8 cellular contexts compared by ENCODE assay signal in the genomic region with DNA sequence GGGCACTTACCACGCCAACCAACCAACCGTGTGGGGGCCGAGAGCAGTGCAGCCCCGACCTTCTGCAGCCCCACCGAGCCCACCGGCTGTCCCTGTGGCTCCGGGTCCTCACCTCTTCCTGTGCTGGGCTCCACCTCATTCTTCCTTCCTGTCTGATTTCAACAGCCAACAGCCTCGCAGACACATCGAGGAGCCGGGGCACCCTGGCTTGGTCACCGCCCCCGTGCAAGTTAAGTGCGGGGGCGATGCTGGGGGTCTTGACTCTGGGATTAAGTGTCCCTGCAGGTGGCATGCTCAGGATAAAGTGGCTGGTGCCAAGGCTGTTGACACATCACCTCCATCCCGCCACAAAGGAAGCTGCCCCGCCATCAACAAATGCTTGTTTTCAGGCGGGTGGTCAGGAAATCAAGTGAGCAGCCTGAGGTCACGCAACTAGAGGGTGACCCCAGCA. TPM values are rescaled to one million over a fixed set of nuclear protein-coding genes. Genes with fewer than 3 reads are reported as not detected.
DNase-seq lines count a peak whose midpoint lies in the region; ATAC-seq and TF ChIP-seq lines count a peak whose summit lies in the region.
"Had no signal": no experiment of that assay in that cellular context is flagged by ENCODE, and none has a peak within 500 bp of the region (broad histone marks: within the 10 kb centered on the region; RNA-seq: fewer than 3 reads in every experiment).

A gene with protein sequence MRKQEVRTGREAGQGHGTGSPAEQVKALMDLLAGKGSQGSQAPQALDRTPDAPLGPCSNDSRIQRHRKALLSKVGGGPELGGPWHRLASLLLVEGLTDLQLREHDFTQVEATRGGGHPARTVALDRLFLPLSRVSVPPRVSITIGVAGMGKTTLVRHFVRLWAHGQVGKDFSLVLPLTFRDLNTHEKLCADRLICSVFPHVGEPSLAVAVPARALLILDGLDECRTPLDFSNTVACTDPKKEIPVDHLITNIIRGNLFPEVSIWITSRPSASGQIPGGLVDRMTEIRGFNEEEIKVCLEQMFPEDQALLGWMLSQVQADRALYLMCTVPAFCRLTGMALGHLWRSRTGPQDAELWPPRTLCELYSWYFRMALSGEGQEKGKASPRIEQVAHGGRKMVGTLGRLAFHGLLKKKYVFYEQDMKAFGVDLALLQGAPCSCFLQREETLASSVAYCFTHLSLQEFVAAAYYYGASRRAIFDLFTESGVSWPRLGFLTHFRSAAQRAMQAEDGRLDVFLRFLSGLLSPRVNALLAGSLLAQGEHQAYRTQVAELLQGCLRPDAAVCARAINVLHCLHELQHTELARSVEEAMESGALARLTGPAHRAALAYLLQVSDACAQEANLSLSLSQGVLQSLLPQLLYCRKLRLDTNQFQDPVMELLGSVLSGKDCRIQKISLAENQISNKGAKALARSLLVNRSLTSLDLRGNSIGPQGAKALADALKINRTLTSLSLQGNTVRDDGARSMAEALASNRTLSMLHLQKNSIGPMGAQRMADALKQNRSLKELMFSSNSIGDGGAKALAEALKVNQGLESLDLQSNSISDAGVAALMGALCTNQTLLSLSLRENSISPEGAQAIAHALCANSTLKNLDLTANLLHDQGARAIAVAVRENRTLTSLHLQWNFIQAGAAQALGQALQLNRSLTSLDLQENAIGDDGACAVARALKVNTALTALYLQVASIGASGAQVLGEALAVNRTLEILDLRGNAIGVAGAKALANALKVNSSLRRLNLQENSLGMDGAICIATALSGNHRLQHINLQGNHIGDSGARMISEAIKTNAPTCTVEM (minus strand): TSS at position 102 of the 451 bp plus-strand sequence. CDS start 12,367 bp downstream, outside the sequence.

- peaks cover 65% of the 10 kb centered on the region for H3K4me1 Mint-ChIP-seq in activated CD4-positive, alpha-beta T cell treated with anti-CD3 and anti-CD28 coated beads, Interleukin-2, amount 10 ng/mL, durations not matched to agents 7 days and 5 days

- H3K4me3 ChIP-seq in Jurkat, Clone E6-1 (ENCODE audit: low read length), result peak within 1 kb of the TSS; percentile 83
- H3K4me3 ChIP-seq in esophagus (ENCODE audit: low read depth in 1 of 2, low read length in 2 of 2) (peak within 1 kb of the TSS; percentile 33 to 48), stomach (peak within 1 kb of the TSS; percentile 28 to 40 (median 36))

- intact Hi-C loops in stomach (cut with DNase I; ENCODE audit: low total_unique reads), result no loop called here

- H3K27ac ChIP-seq in esophagus (ENCODE audit: low read depth in 2 of 2, low read length in 1 of 2) (no peak within 1 kb of the TSS), stomach (peak within 1 kb of the TSS in 4 of 5 donors; percentile 10 to 42 (median 28))

- CTCF ChIA-PET in activated CD4-positive, alpha-beta T cell treated with anti-CD3 and anti-CD28 coated beads, Interleukin-2, amount 10 ng/mL, durations not matched to agents 7 days and 5 days (lab: Charles Lee), result no interaction called here

- 49 to 58% methylated on average over 18 of the region's 18 CpGs for WGBS in esophagus, 2 donors
- WGBS in stomach, 5 donors, result 52 to 69% (median 55%) methylated on average over 4 to 18 of the region's 18 CpGs

- H3K9me3 Mint-ChIP-seq in activated CD4-positive, alpha-beta T cell treated with anti-CD3 and anti-CD28 coated beads, Interleukin-2, amount 10 ng/mL, durations not matched to agents 7 days and 5 days, result no peaks in the 10 kb centered on the region

- no peak for TF ChIP-seq EP300 in stomach (IDR thresholded peaks at IDR 0.05)

- peaks cover 0 to 3% of the 10 kb centered on the region in 2 donors for H3K4me1 ChIP-seq in esophagus (ENCODE audit: control insufficient read depth in 2 of 2, insufficient read depth in 2 of 2, low read length in 1 of 2)
- H3K4me1 ChIP-seq in stomach, result peaks cover 0 to 32% (median 14%) of the 10 kb centered on the region in 4 donors

- no peaks in the 10 kb centered on the region for H3K27me3 ChIP-seq in esophagus (ENCODE audit: control insufficient read depth in 1 of 2, insufficient read depth in 2 of 2, low read length in 2 of 2)
- H3K27me3 ChIP-seq in stomach, result peaks cover 0 to 38% (median 9%) of the 10 kb centered on the region in 3 donors

- H3K36me3 Mint-ChIP-seq in activated CD4-positive, alpha-beta T cell treated with anti-CD3 and anti-CD28 coated beads, Interleukin-2, amount 10 ng/mL, durations not matched to agents 7 days and 5 days (ENCODE audit: low read depth), result peaks cover 41% of the 10 kb centered on the region

- peak; percentile 70 for DNase-seq in Jurkat, Clone E6-1 (ENCODE audit: low read depth, low spot score)
- DNase-seq in activated CD4-positive, alpha-beta T cell treated with anti-CD3 and anti-CD28 coated beads, Interleukin-2, amount 10 ng/mL, durations not matched to agents 7 days and 5 days, result peak; percentile 61
- DNase-seq in stomach (no peak), NCI-H1694 treated with DMSO at 0.1 percent for 48 hours (lab: John Stamatoyannopoulos, UW) (no peak)

- TF ChIP-seq CTCF in stomach (IDR thresholded peaks at IDR 0.05), result no peak

- peak within 1 kb of the TSS; percentile 96 for H3K27ac Mint-ChIP-seq in activated CD4-positive, alpha-beta T cell treated with anti-CD3 and anti-CD28 coated beads, Interleukin-2, amount 10 ng/mL, durations not matched to agents 7 days and 5 days

- H3K9me3 ChIP-seq in esophagus (ENCODE audit: control insufficient read depth in 2 of 2, insufficient read depth in 1 of 2, low read depth in 1 of 2, low read length in 1 of 2) (no peaks in the 10 kb centered on the region), stomach (no peaks in the 10 kb centered on the region)

- H3K27me3 Mint-ChIP-seq in activated CD4-positive, alpha-beta T cell treated with anti-CD3 and anti-CD28 coated beads, Interleukin-2, amount 10 ng/mL, durations not matched to agents 7 days and 5 days, result no peaks in the 10 kb centered on the region

- H3K36me3 ChIP-seq in esophagus (ENCODE audit: control insufficient read depth in 2 of 2, insufficient read depth in 2 of 2, low read length in 1 of 2) (peaks cover 0 to 1% of the 10 kb centered on the region in 2 donors), stomach (peaks cover 0 to 9% (median 5%) of the 10 kb centered on the region in 4 donors)

- TF ChIP-seq POLR2A in stomach (IDR thresholded peaks at IDR 0.05), result no peak

- ATAC-seq in GM21528 (IDR thresholded peaks at IDR 0.05; ENCODE audit: low FRiP score, unreplicated experiment) (no peak), GM18511 (IDR thresholded peaks at IDR 0.05; ENCODE audit: unreplicated experiment) (no peak)

- peak within 1 kb of the TSS; percentile 98 for H3K4me3 Mint-ChIP-seq in activated CD4-positive, alpha-beta T cell treated with anti-CD3 and anti-CD28 coated beads, Interleukin-2, amount 10 ng/mL, durations not matched to agents 7 days and 5 days

- POLR2A ChIA-PET in activated CD4-positive, alpha-beta T cell treated with anti-CD3 and anti-CD28 coated beads, Interleukin-2, amount 10 ng/mL, durations not matched to agents 7 days and 5 days (lab: Charles Lee), result interaction anchor here (0.5 to 0.7 kb wide), 3 partner anchors 51 to 667 kb away, joined by 3 to 6 read pairs (median 3); no protein-coding TSS in a partner anchor

RNA-seq across cellular contexts. Expression of the gene that starts here (rescaled TPM):
- polyA plus RNA-seq in Jurkat, Clone E6-1 (2012; ENCODE audit: insufficient read depth, insufficient read length), result 7.5 TPM
- 10 to 100 TPM; 80.7 to 98.7 TPM for total RNA-seq in activated CD4-positive, alpha-beta T cell treated with anti-CD3 and anti-CD28 coated beads, Interleukin-2, amount 10 ng/mL, durations not matched to agents 7 days and 5 days
- polyA plus RNA-seq in esophagus, result under 1 TPM; 0.41 to 0.81 TPM
- total RNA-seq in stomach, result 10 to 100 TPM in 2 of 5 donors, 1 to 10 TPM in 2, not detected in 1; 1.7 to 17.0 (median 12.8) TPM
- under 1 TPM; 0.45 to 0.50 (median 0.46) TPM for polyA plus RNA-seq in stomach
- total RNA-seq: myocyte had no signal

Comparison
In these comparisons a context has a peak if more than half of its experiments do, and no peak if none do; other contexts are left out.
1. RNA of the gene that starts here (total RNA-seq): 80.7 to 98.7 TPM in activated CD4-positive, alpha-beta T cell treated with anti-CD3 and anti-CD28 coated beads, Interleukin-2, amount 10 ng/mL, durations not matched to agents 7 days and 5 days; 1.7 to 17.0 TPM in stomach; every median in the first group is over 4 times any median in the second.
2. DNase-seq: peak in Jurkat, Clone E6-1 (single experiment) and activated CD4-positive, alpha-beta T cell treated with anti-CD3 and anti-CD28 coated beads, Interleukin-2, amount 10 ng/mL, durations not matched to agents 7 days and 5 days (single experiment); none in stomach (single experiment) and NCI-H1694 treated with DMSO at 0.1 percent for 48 hours (single experiment).
3. H3K27ac ChIP-seq: peak in stomach (4 of 5); none in esophagus (0 of 2).
4. Peak in every context shown above with its lines, with median percentiles within 50 percentile points of each other: H3K4me3 ChIP-seq.